In genomic region chr11:116808262-116809175, GRCh38 we compare ENCODE assay signal across 19 cellular contexts. TPM values are rescaled to one million over a fixed set of nuclear protein-coding genes. Genes with fewer than 3 reads are reported as not detected.
DNase-seq lines count a peak whose midpoint lies in the region; ATAC-seq, FAIRE-seq and TF ChIP-seq lines count a peak whose summit lies in the region.
"Had no signal": no experiment of that assay in that cellular context is flagged by ENCODE, and none has a peak within 500 bp of the region (broad histone marks: within the 10 kb centered on the region; RNA-seq: fewer than 3 reads in every experiment).

No MANE protein-coding gene starts in this region.

- no peaks in the 10 kb centered on the region for H3K79me2 ChIP-seq in HepG2 (ENCODE audit: insufficient read depth, low read length)

- no peak overlapping the region for H2AFZ ChIP-seq in HepG2 (ENCODE audit: low read length)

- H3K9me3 Mint-ChIP-seq in HFFc6 (no peaks in the 10 kb centered on the region), mesothelial cell of epicardium (peaks cover 3% of the 10 kb centered on the region)
- H3K9me3 Mint-ChIP-seq: activated naive CD8-positive, alpha-beta T cell treated with anti-CD3 and anti-CD28 coated beads, Interleukin-2, amount 10 ng/mL, durations not matched to agents 7 days and 5 days; CD4-positive, alpha-beta T cell had no signal

- intact Hi-C loops in HepG2 (cut with micrococcal nuclease; ENCODE audit: unreplicated experiment) = loop anchor here (1.0 kb wide), 2 partner anchors 16 to 21 kb away; partner anchors contain the start of gene APOC3

- WGBS in HepG2 (ENCODE audit: low lambda C conversion rate) = under 1% methylated on average over 12 of the region's 14 CpGs
- 14 to 58% (median 27%) methylated on average over 14 of the region's 14 CpGs for WGBS in small intestine, 3 donors

- in situ Hi-C loops in HepG2 (cut with HindIII; ENCODE audit: extremely low pct_ligation_motif_present, low pct_unique_long_range_greater_than_20kb) = no loop called here

- H3K36me3 ChIP-seq in HepG2 (replicated peaks in 1 of 2; ENCODE audit: control insufficient read depth in 1 of 2, insufficient read depth in 2 of 2, low read length in 2 of 2) = no peaks in the 10 kb centered on the region
- H3K36me3 ChIP-seq in small intestine (ENCODE audit: control insufficient read depth in 2 of 2, insufficient read depth in 2 of 2, low read length in 2 of 2) = no peaks in the 10 kb centered on the region

- H4K20me1 ChIP-seq in HepG2 (ENCODE audit: insufficient read depth, low read length) = no peaks in the 10 kb centered on the region

- H3K27me3 ChIP-seq in HepG2 (ENCODE audit: control insufficient read depth in 1 of 2, insufficient read depth in 2 of 2, low read length in 2 of 2) (no peaks in the 10 kb centered on the region), small intestine (ENCODE audit: control insufficient read depth in 2 of 2, insufficient read depth in 2 of 2, low read length in 2 of 2) (no peaks in the 10 kb centered on the region)

- peaks cover 32% of the 10 kb centered on the region for H3K4me1 Mint-ChIP-seq in HFFc6 (ENCODE audit: low read depth)
- peaks cover 4% of the 10 kb centered on the region for H3K4me1 Mint-ChIP-seq in mesothelial cell of epicardium
- H3K4me1 Mint-ChIP-seq: activated naive CD8-positive, alpha-beta T cell treated with anti-CD3 and anti-CD28 coated beads, Interleukin-2, amount 10 ng/mL, durations not matched to agents 7 days and 5 days had no signal

- DNase-seq in HFFc6 (peak; percentile 54), cardiac fibroblast (ENCODE audit: low read depth in 2 of 2) (peak; percentile 87 to 97), HepG2 (ENCODE audit: low spot score) (peak; percentile 98), small intestine (peak; percentile 92), mesothelial cell of epicardium (ENCODE audit: low spot score in 2 of 2, unreplicated experiment in 2 of 2) (no peak), NCI-H2196 (lab: John Stamatoyannopoulos, UW; ENCODE audit: unreplicated experiment) (no peak)
- no peak for DNase-seq in stimulated activated CD4-positive, alpha-beta T cell treated with anti-CD3 and anti-CD28 coated beads, Interleukin-4, amount 100 ng/mL, for 4 hours
- DNase-seq: activated CD4-positive, CD25-positive, alpha-beta regulatory T cell; activated naive CD8-positive, alpha-beta T cell treated with anti-CD3 and anti-CD28 coated beads, Interleukin-2, amount 10 ng/mL, durations not matched to agents 7 days and 5 days; CD4-positive, alpha-beta T cell; erythroblast; NCI-H1105 treated with DMSO at 0.1 percent for 48 hours; NCI-H524 treated with DMSO at 0.1 percent for 48 hours; stimulated activated CD4-positive, alpha-beta T cell treated with anti-CD3 and anti-CD28 coated beads, Interleukin-2, amount 100 ng/mL, for 24 hours had no signal

- no peak for TF ChIP-seq RAD21 in HepG2 (CRISPR knock-in tag; IDR thresholded peaks at IDR 0.05)

- H3K27me3 Mint-ChIP-seq in HFFc6 (ENCODE audit: insufficient read depth) (no peaks in the 10 kb centered on the region; the same call in none of the 2 replicates), mesothelial cell of epicardium (ENCODE audit: low read depth) (peaks cover 11% of the 10 kb centered on the region)

- peaks cover 86% of the 10 kb centered on the region for H3K4me1 ChIP-seq in HepG2 (ENCODE audit: insufficient read depth, low read length)
- peaks cover 0 to 2% of the 10 kb centered on the region in 2 donors for H3K4me1 ChIP-seq in small intestine (ENCODE audit: control insufficient read depth in 2 of 2, insufficient read depth in 1 of 2, low read depth in 1 of 2, low read length in 1 of 2)

- H3K9ac ChIP-seq in HepG2 (ENCODE audit: insufficient read depth, low read depth, low read length) = peak overlapping the region; percentile 84

- H3K27ac Mint-ChIP-seq in HFFc6 (peak overlapping the region; percentile 93), mesothelial cell of epicardium (no peak overlapping the region)
- H3K27ac Mint-ChIP-seq: activated naive CD8-positive, alpha-beta T cell treated with anti-CD3 and anti-CD28 coated beads, Interleukin-2, amount 10 ng/mL, durations not matched to agents 7 days and 5 days; CD4-positive, alpha-beta T cell had no signal

- H3K36me3 Mint-ChIP-seq in HFFc6 (ENCODE audit: low read depth) (peaks cover 4% of the 10 kb centered on the region), mesothelial cell of epicardium (no peaks in the 10 kb centered on the region)
- H3K36me3 Mint-ChIP-seq: activated naive CD8-positive, alpha-beta T cell treated with anti-CD3 and anti-CD28 coated beads, Interleukin-2, amount 10 ng/mL, durations not matched to agents 7 days and 5 days had no signal

- CTCF ChIA-PET in HepG2 (lab: Yijun Ruan, JAX; ENCODE audit: low intra/inter-chr PET ratio, low total read pairs) = no interaction called here

- peak overlapping the region; percentile 84 for H3K4me2 ChIP-seq in HepG2 (ENCODE audit: low read depth, low read length)

- FAIRE-seq in HepG2 (lab: Jason Lieb, UNC) = peak; percentile 97
- FAIRE-seq in small intestine (lab: Jason Lieb, UNC) = no peak
- FAIRE-seq: G401.6, urothelium cell line had no signal

- H3K4me3 ChIP-seq in cardiac fibroblast (replicated peaks in 1 of 2; ENCODE audit: low read depth in 2 of 2, low read length in 2 of 2) = no peak overlapping the region
- H3K4me3 ChIP-seq in HepG2 (replicated peaks in 1 of 3; ENCODE audit: insufficient read depth in 1 of 3, low read depth in 2 of 3, low read length in 3 of 3) = peak overlapping the region; percentile 20 to 62 (median 31); a peak in 5 of 6 replicates
- H3K4me3 ChIP-seq in small intestine (ENCODE audit: low read depth in 1 of 2, low read length in 2 of 2) = no peak overlapping the region

- H3K27ac ChIP-seq in HepG2 (ENCODE audit: extremely low read length, insufficient read depth, low read length) (peak overlapping the region; percentile 98), small intestine (ENCODE audit: low read depth in 1 of 2, low read length in 1 of 2) (peak overlapping the region; percentile 74 to 98)

- peak; percentile 92 for ATAC-seq in HepG2
- ATAC-seq in SK-N-SH treated with all-trans-retinoic acid at 6 μM for 48 hours = no peak

- H3K9me3 ChIP-seq in HepG2 (ENCODE audit: low read length) (no peaks in the 10 kb centered on the region), small intestine (ENCODE audit: control insufficient read depth, low read depth) (no peaks in the 10 kb centered on the region)

- H3K4me3 Mint-ChIP-seq in HFFc6 = peak overlapping the region; percentile 62
- H3K4me3 Mint-ChIP-seq in mesothelial cell of epicardium = no peak overlapping the region
- H3K4me3 Mint-ChIP-seq: activated naive CD8-positive, alpha-beta T cell treated with anti-CD3 and anti-CD28 coated beads, Interleukin-2, amount 10 ng/mL, durations not matched to agents 7 days and 5 days; CD4-positive, alpha-beta T cell had no signal

- TF ChIP-seq EP300 in HepG2 (IDR thresholded peaks at IDR 0.05; ENCODE audit: low read depth in 2 of 2, low read length in 2 of 2) (peak; percentile 97 to 99), HepG2 (CRISPR knock-in tag; IDR thresholded peaks at IDR 0.05; ENCODE audit: borderline replicate concordance) (peak; percentile 97)

- TF ChIP-seq POLR2A in HepG2 (IDR thresholded peaks at IDR 0.05; ENCODE audit: insufficient read depth in 1 of 2, low read depth in 2 of 2, low read length in 2 of 2) = peak; percentile 68 to 82; a peak in 2 of 4 replicates

- BruUV-seq in HepG2 (replicated peaks; lab: Mats Ljungman, UMichigan) = TSS peak; percentile 98

- TF ChIP-seq CTCF in HFFc6 (IDR thresholded peaks at IDR 0.05) (no peak), cardiac fibroblast (IDR thresholded peaks at IDR 0.05; ENCODE audit: low read depth, low read length) (no peak), HepG2 (CRISPR knock-in tag; IDR thresholded peaks at IDR 0.05) (0 out of 2 replicates have a peak, but pooled peaks have one; percentile 13), mesothelial cell of epicardium (IDR thresholded peaks at IDR 0.05; ENCODE audit: unreplicated experiment) (no peak)

- POLR2A ChIA-PET in HepG2 (lab: Yijun Ruan, JAX) = interaction anchor here (0.7 to 8.5 kb wide), 14 partner anchors 8 to 288 kb away, joined by 3 to 778 read pairs (median 5); partner anchors contain the start of genes APOA1, APOA4, APOA5 and APOC3

RNA-seq across cellular contexts. Expression of gene APOA4, which starts 14.6 kb away (rescaled TPM):
- total RNA-seq in HFFc6 (2021; fragmentation: NEBNext Ultra II Directional; extraction: Animal tissue kit (Norgen Biotek cat#: 25700)) = not detected
- 1.8 and 3.8 TPM in 2 replicates for total RNA-seq in HepG2 (2016; rRNA removed; fragmentation: Illumina TruSeq; extraction: Trizol)
- total RNA-seq in HepG2 (2016; cell fraction: cytosol; rRNA removed; fragmentation: Illumina TruSeq; extraction: Trizol; ENCODE audit: low read depth) = 1.2 and 2.1 TPM in 2 replicates
- 2.1 and 3.7 TPM in 2 replicates for total RNA-seq in HepG2 (2016; cell fraction: insoluble cytoplasmic fraction; rRNA removed; fragmentation: Illumina TruSeq; extraction: Trizol)
- total RNA-seq in HepG2 (2016; cell fraction: membrane; rRNA removed; fragmentation: Illumina TruSeq; extraction: Trizol) = 2.5 and 3.8 TPM in 2 replicates
- total RNA-seq in HepG2 (2016; cell fraction: nucleus; rRNA removed; fragmentation: Illumina TruSeq; extraction: Trizol) = 1.5 and 3.9 TPM in 2 replicates
- polyA plus RNA-seq in HepG2 (2011; rRNA removed) = 7.2 and 11.0 TPM in 2 replicates
- 9.4 and 10.1 TPM in 2 replicates for polyA plus RNA-seq in HepG2 (2011; cell fraction: cytosol; rRNA removed)
- 4.4 and 6.4 TPM in 2 replicates for polyA plus RNA-seq in HepG2 (2011; cell fraction: nucleus; rRNA removed)
- 5.7 and 7.6 TPM in 2 replicates for polyA plus RNA-seq in HepG2 (2012)
- 1.8 and 2.4 TPM in 2 replicates for polyA plus RNA-seq in HepG2 (2016; cell fraction: cytosol; fragmentation: Illumina TruSeq; extraction: Trizol; ENCODE audit: low read depth)
- polyA plus RNA-seq in HepG2 (2016; cell fraction: insoluble cytoplasmic fraction; fragmentation: Illumina TruSeq; extraction: Trizol; ENCODE audit: low read depth) = 1.6 and 1.8 TPM in 2 replicates
- polyA plus RNA-seq in HepG2 (2016; cell fraction: membrane; fragmentation: Illumina TruSeq; extraction: Trizol; ENCODE audit: low read depth) = 2.4 and 3.3 TPM in 2 replicates
- polyA plus RNA-seq in HepG2 (2016; cell fraction: nucleus; fragmentation: Illumina TruSeq; extraction: Trizol; ENCODE audit: insufficient read depth, low read depth) = 3.5 and 4.1 TPM in 2 replicates
- 4.4 TPM in 1 of 2 replicates, not detected in the other for polyA minus RNA-seq in HepG2 (2011; rRNA and poly(A)+ RNA removed; ENCODE audit: low replicate concordance)
- 2.5 and 3.2 TPM in 2 replicates for polyA minus RNA-seq in HepG2 (2011; cell fraction: cytosol; rRNA and poly(A)+ RNA removed)
- polyA minus RNA-seq in HepG2 (2011; cell fraction: nucleus; rRNA and poly(A)+ RNA removed) = 0.77 and 1.6 TPM in 2 replicates
- polyA plus RNA-seq in small intestine = 1,000 to 10,000 TPM in 2 of 3 donors, 100 to 1,000 TPM in 1; 338 to 9,049 (median 8,594) TPM
- total RNA-seq in mesothelial cell of epicardium = not detected in 3 replicates
- total RNA-seq: activated naive CD8-positive, alpha-beta T cell treated with anti-CD3 and anti-CD28 coated beads, Interleukin-2, amount 10 ng/mL, durations not matched to agents 7 days and 5 days; CD4-positive, alpha-beta T cell; chondrocyte; mononuclear cell had no signal

RNA-seq across cellular contexts. Expression of gene APOA5, which starts 16.8 kb away (rescaled TPM):
- total RNA-seq in HFFc6 (2021; fragmentation: NEBNext Ultra II Directional; extraction: Animal tissue kit (Norgen Biotek cat#: 25700)) = not detected
- 21.9 and 49.1 TPM in 2 replicates for total RNA-seq in HepG2 (2016; rRNA removed; fragmentation: Illumina TruSeq; extraction: Trizol)
- total RNA-seq in HepG2 (2016; cell fraction: cytosol; rRNA removed; fragmentation: Illumina TruSeq; extraction: Trizol; ENCODE audit: low read depth) = 4.6 and 4.7 TPM in 2 replicates
- total RNA-seq in HepG2 (2016; cell fraction: insoluble cytoplasmic fraction; rRNA removed; fragmentation: Illumina TruSeq; extraction: Trizol) = 16.8 and 55.7 TPM in 2 replicates
- total RNA-seq in HepG2 (2016; cell fraction: membrane; rRNA removed; fragmentation: Illumina TruSeq; extraction: Trizol) = 7.4 and 9.8 TPM in 2 replicates
- 41.1 and 46.7 TPM in 2 replicates for total RNA-seq in HepG2 (2016; cell fraction: nucleus; rRNA removed; fragmentation: Illumina TruSeq; extraction: Trizol)
- polyA plus RNA-seq in HepG2 (2011; rRNA removed) = 44.0 and 61.4 TPM in 2 replicates
- polyA plus RNA-seq in HepG2 (2011; cell fraction: cytosol; rRNA removed) = 50.5 and 63.0 TPM in 2 replicates
- polyA plus RNA-seq in HepG2 (2011; cell fraction: nucleus; rRNA removed) = 48.8 and 51.3 TPM in 2 replicates
- 32.9 and 35.6 TPM in 2 replicates for polyA plus RNA-seq in HepG2 (2012)
- polyA plus RNA-seq in HepG2 (2016; cell fraction: cytosol; fragmentation: Illumina TruSeq; extraction: Trizol; ENCODE audit: low read depth) = 3.5 and 4.1 TPM in 2 replicates
- 17.4 and 19.7 TPM in 2 replicates for polyA plus RNA-seq in HepG2 (2016; cell fraction: insoluble cytoplasmic fraction; fragmentation: Illumina TruSeq; extraction: Trizol; ENCODE audit: low read depth)
- 5.1 and 6.3 TPM in 2 replicates for polyA plus RNA-seq in HepG2 (2016; cell fraction: membrane; fragmentation: Illumina TruSeq; extraction: Trizol; ENCODE audit: low read depth)
- polyA plus RNA-seq in HepG2 (2016; cell fraction: nucleus; fragmentation: Illumina TruSeq; extraction: Trizol; ENCODE audit: insufficient read depth, low read depth) = 67.2 and 70.6 TPM in 2 replicates
- 37.9 TPM in 1 of 2 replicates, not detected in the other for polyA minus RNA-seq in HepG2 (2011; rRNA and poly(A)+ RNA removed; ENCODE audit: low replicate concordance)
- 21.8 and 26.5 TPM in 2 replicates for polyA minus RNA-seq in HepG2 (2011; cell fraction: cytosol; rRNA and poly(A)+ RNA removed)
- polyA minus RNA-seq in HepG2 (2011; cell fraction: nucleus; rRNA and poly(A)+ RNA removed) = 24.4 and 25.6 TPM in 2 replicates
- under 1 TPM in 1 of 3 donors, not detected in 2; 0.22 TPM for polyA plus RNA-seq in small intestine
- not detected in 3 replicates for total RNA-seq in mesothelial cell of epicardium
- total RNA-seq: activated naive CD8-positive, alpha-beta T cell treated with anti-CD3 and anti-CD28 coated beads, Interleukin-2, amount 10 ng/mL, durations not matched to agents 7 days and 5 days; CD4-positive, alpha-beta T cell; chondrocyte; mononuclear cell had no signal

RNA-seq across cellular contexts. Expression of gene ZPR1, which starts 20.7 kb away (rescaled TPM):
- 10 to 100 TPM; 55.9 to 71.8 (median 64.4) TPM for total RNA-seq in HFFc6 (2021; fragmentation: NEBNext Ultra II Directional; extraction: Animal tissue kit (Norgen Biotek cat#: 25700))
- total RNA-seq in HepG2 (2016; rRNA removed; fragmentation: Illumina TruSeq; extraction: Trizol) (79.3 and 102 TPM in 2 replicates), mesothelial cell of epicardium (39.1 to 41.5 TPM (median 40.9 TPM) in 3 replicates)
- total RNA-seq in HepG2 (2016; cell fraction: cytosol; rRNA removed; fragmentation: Illumina TruSeq; extraction: Trizol; ENCODE audit: low read depth) = 37.7 and 41.8 TPM in 2 replicates
- total RNA-seq in HepG2 (2016; cell fraction: insoluble cytoplasmic fraction; rRNA removed; fragmentation: Illumina TruSeq; extraction: Trizol) = 81.1 and 95.0 TPM in 2 replicates
- 74.2 and 83.3 TPM in 2 replicates for total RNA-seq in HepG2 (2016; cell fraction: membrane; rRNA removed; fragmentation: Illumina TruSeq; extraction: Trizol)
- total RNA-seq in HepG2 (2016; cell fraction: nucleus; rRNA removed; fragmentation: Illumina TruSeq; extraction: Trizol) = 52.5 and 60.5 TPM in 2 replicates
- polyA plus RNA-seq in HepG2 (2011; rRNA removed) (40.0 and 45.2 TPM in 2 replicates), small intestine (10 to 100 TPM; 24.5 to 29.1 (median 27.3) TPM)
- 31.7 and 43.5 TPM in 2 replicates for polyA plus RNA-seq in HepG2 (2011; cell fraction: cytosol; rRNA removed)
- 34.9 and 46.0 TPM in 2 replicates for polyA plus RNA-seq in HepG2 (2011; cell fraction: nucleus; rRNA removed)
- polyA plus RNA-seq in HepG2 (2012) = 28.2 and 35.4 TPM in 2 replicates
- polyA plus RNA-seq in HepG2 (2016; cell fraction: cytosol; fragmentation: Illumina TruSeq; extraction: Trizol; ENCODE audit: low read depth) = 55.3 and 55.7 TPM in 2 replicates
- polyA plus RNA-seq in HepG2 (2016; cell fraction: insoluble cytoplasmic fraction; fragmentation: Illumina TruSeq; extraction: Trizol; ENCODE audit: low read depth) = 104 and 107 TPM in 2 replicates
- polyA plus RNA-seq in HepG2 (2016; cell fraction: membrane; fragmentation: Illumina TruSeq; extraction: Trizol; ENCODE audit: low read depth) = 67.7 and 70.1 TPM in 2 replicates
- polyA plus RNA-seq in HepG2 (2016; cell fraction: nucleus; fragmentation: Illumina TruSeq; extraction: Trizol; ENCODE audit: insufficient read depth, low read depth) = 88.0 and 94.3 TPM in 2 replicates
- polyA minus RNA-seq in HepG2 (2011; rRNA and poly(A)+ RNA removed; ENCODE audit: low replicate concordance) = 25.2 and 35.9 TPM in 2 replicates
- polyA minus RNA-seq in HepG2 (2011; cell fraction: cytosol; rRNA and poly(A)+ RNA removed) = 28.7 and 36.5 TPM in 2 replicates
- 64.4 and 81.6 TPM in 2 replicates for polyA minus RNA-seq in HepG2 (2011; cell fraction: nucleus; rRNA and poly(A)+ RNA removed)

RNA-seq across cellular contexts. Expression of gene APOC3, which starts 21.2 kb away (rescaled TPM):
- not detected for total RNA-seq in HFFc6 (2021; fragmentation: NEBNext Ultra II Directional; extraction: Animal tissue kit (Norgen Biotek cat#: 25700))
- total RNA-seq in HepG2 (2016; rRNA removed; fragmentation: Illumina TruSeq; extraction: Trizol) (179 and 314 TPM in 2 replicates), mesothelial cell of epicardium (not detected in 3 replicates)
- total RNA-seq in HepG2 (2016; cell fraction: cytosol; rRNA removed; fragmentation: Illumina TruSeq; extraction: Trizol; ENCODE audit: low read depth) = 470 and 617 TPM in 2 replicates
- total RNA-seq in HepG2 (2016; cell fraction: insoluble cytoplasmic fraction; rRNA removed; fragmentation: Illumina TruSeq; extraction: Trizol) = 191 and 310 TPM in 2 replicates
- 250 and 324 TPM in 2 replicates for total RNA-seq in HepG2 (2016; cell fraction: membrane; rRNA removed; fragmentation: Illumina TruSeq; extraction: Trizol)
- 211 and 238 TPM in 2 replicates for total RNA-seq in HepG2 (2016; cell fraction: nucleus; rRNA removed; fragmentation: Illumina TruSeq; extraction: Trizol)
- polyA plus RNA-seq in HepG2 (2011; rRNA removed) (687 and 1,005 TPM in 2 replicates), small intestine (over 10,000 TPM in 1 of 3 donors, 1,000 to 10,000 TPM in 1, 100 to 1,000 TPM in 1; 273 to 10,182 (median 4,196) TPM)
- polyA plus RNA-seq in HepG2 (2011; cell fraction: cytosol; rRNA removed) = 944 and 988 TPM in 2 replicates
- 255 and 392 TPM in 2 replicates for polyA plus RNA-seq in HepG2 (2011; cell fraction: nucleus; rRNA removed)
- 921 and 1,213 TPM in 2 replicates for polyA plus RNA-seq in HepG2 (2012)
- 724 and 925 TPM in 2 replicates for polyA plus RNA-seq in HepG2 (2016; cell fraction: cytosol; fragmentation: Illumina TruSeq; extraction: Trizol; ENCODE audit: low read depth)
- 243 and 253 TPM in 2 replicates for polyA plus RNA-seq in HepG2 (2016; cell fraction: insoluble cytoplasmic fraction; fragmentation: Illumina TruSeq; extraction: Trizol; ENCODE audit: low read depth)
- 332 and 399 TPM in 2 replicates for polyA plus RNA-seq in HepG2 (2016; cell fraction: membrane; fragmentation: Illumina TruSeq; extraction: Trizol; ENCODE audit: low read depth)
- polyA plus RNA-seq in HepG2 (2016; cell fraction: nucleus; fragmentation: Illumina TruSeq; extraction: Trizol; ENCODE audit: insufficient read depth, low read depth) = 479 and 488 TPM in 2 replicates
- polyA minus RNA-seq in HepG2 (2011; rRNA and poly(A)+ RNA removed; ENCODE audit: low replicate concordance) = 493 TPM in 1 of 2 replicates, not detected in the other
- polyA minus RNA-seq in HepG2 (2011; cell fraction: cytosol; rRNA and poly(A)+ RNA removed) = 182 and 185 TPM in 2 replicates
- 38.8 and 66.1 TPM in 2 replicates for polyA minus RNA-seq in HepG2 (2011; cell fraction: nucleus; rRNA and poly(A)+ RNA removed)
- total RNA-seq: activated naive CD8-positive, alpha-beta T cell treated with anti-CD3 and anti-CD28 coated beads, Interleukin-2, amount 10 ng/mL, durations not matched to agents 7 days and 5 days; CD4-positive, alpha-beta T cell; chondrocyte; mononuclear cell had no signal

RNA-seq across cellular contexts. Expression of gene APOA1, which starts 28.9 kb away (rescaled TPM):
- not detected for total RNA-seq in HFFc6 (2021; fragmentation: NEBNext Ultra II Directional; extraction: Animal tissue kit (Norgen Biotek cat#: 25700))
- total RNA-seq in HepG2 (2016; rRNA removed; fragmentation: Illumina TruSeq; extraction: Trizol) (2,184 and 5,485 TPM in 2 replicates), mesothelial cell of epicardium (0.65 to 1.1 TPM (median 0.75 TPM) in 3 replicates)
- 1,658 and 1,910 TPM in 2 replicates for total RNA-seq in HepG2 (2016; cell fraction: cytosol; rRNA removed; fragmentation: Illumina TruSeq; extraction: Trizol; ENCODE audit: low read depth)
- 2,147 and 5,523 TPM in 2 replicates for total RNA-seq in HepG2 (2016; cell fraction: insoluble cytoplasmic fraction; rRNA removed; fragmentation: Illumina TruSeq; extraction: Trizol)
- 1,317 and 1,654 TPM in 2 replicates for total RNA-seq in HepG2 (2016; cell fraction: membrane; rRNA removed; fragmentation: Illumina TruSeq; extraction: Trizol)
- total RNA-seq in HepG2 (2016; cell fraction: nucleus; rRNA removed; fragmentation: Illumina TruSeq; extraction: Trizol) = 3,708 and 4,228 TPM in 2 replicates
- polyA plus RNA-seq in HepG2 (2011; rRNA removed) (1,973 and 2,476 TPM in 2 replicates), small intestine (over 10,000 TPM in 2 of 3 donors, 10 to 100 TPM in 1; 62.3 to 22,236 (median 10,383) TPM)
- polyA plus RNA-seq in HepG2 (2011; cell fraction: cytosol; rRNA removed) = 3,263 and 3,859 TPM in 2 replicates
- polyA plus RNA-seq in HepG2 (2011; cell fraction: nucleus; rRNA removed) = 1,542 and 1,981 TPM in 2 replicates
- 3,117 and 3,837 TPM in 2 replicates for polyA plus RNA-seq in HepG2 (2012)
- 1,826 and 2,113 TPM in 2 replicates for polyA plus RNA-seq in HepG2 (2016; cell fraction: cytosol; fragmentation: Illumina TruSeq; extraction: Trizol; ENCODE audit: low read depth)
- polyA plus RNA-seq in HepG2 (2016; cell fraction: insoluble cytoplasmic fraction; fragmentation: Illumina TruSeq; extraction: Trizol; ENCODE audit: low read depth) = 1,773 and 1,785 TPM in 2 replicates
- polyA plus RNA-seq in HepG2 (2016; cell fraction: membrane; fragmentation: Illumina TruSeq; extraction: Trizol; ENCODE audit: low read depth) = 1,154 and 1,399 TPM in 2 replicates
- 5,783 and 6,817 TPM in 2 replicates for polyA plus RNA-seq in HepG2 (2016; cell fraction: nucleus; fragmentation: Illumina TruSeq; extraction: Trizol; ENCODE audit: insufficient read depth, low read depth)
- polyA minus RNA-seq in HepG2 (2011; rRNA and poly(A)+ RNA removed; ENCODE audit: low replicate concordance) = 0.49 and 910 TPM in 2 replicates
- polyA minus RNA-seq in HepG2 (2011; cell fraction: cytosol; rRNA and poly(A)+ RNA removed) = 1,155 and 1,457 TPM in 2 replicates
- 210 and 319 TPM in 2 replicates for polyA minus RNA-seq in HepG2 (2011; cell fraction: nucleus; rRNA and poly(A)+ RNA removed)
- total RNA-seq: chondrocyte had no signal

Comparison
In these comparisons a context has a peak if more than half of its experiments do, and no peak if none do; other contexts are left out.
1. DNase-seq: peak in HFFc6 (single experiment), cardiac fibroblast (2 of 2), HepG2 (single experiment) and small intestine (single experiment); none in mesothelial cell of epicardium (0 of 2), stimulated activated CD4-positive, alpha-beta T cell treated with anti-CD3 and anti-CD28 coated beads, Interleukin-4, amount 100 ng/mL, for 4 hours (0 of 2) and NCI-H2196 (single experiment).
2. H3K4me3 ChIP-seq: peak in HepG2 (3 of 3); none in cardiac fibroblast (0 of 2) and small intestine (0 of 2).